In the genomic region with DNA sequence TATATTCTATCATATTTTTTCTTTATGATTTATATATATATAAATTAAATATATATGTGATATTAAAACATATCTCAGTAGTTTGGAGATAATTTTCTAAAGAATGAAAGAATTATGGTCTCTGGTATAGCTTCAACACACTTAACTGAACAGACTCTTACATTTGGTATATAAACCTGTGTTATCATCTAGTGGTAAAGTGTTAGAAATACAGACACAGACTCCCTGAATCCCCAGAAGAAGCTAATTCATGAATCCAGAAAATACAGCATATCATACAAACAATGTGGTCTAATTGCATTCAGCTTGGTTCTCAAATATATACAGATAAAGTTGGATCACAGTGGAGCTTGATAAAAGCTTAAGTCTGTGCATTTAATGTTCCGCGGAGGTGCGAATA, we compare ENCODE assay signal across 33 cellular contexts.
DNase-seq lines count a peak whose midpoint lies in the region; ATAC-seq and TF ChIP-seq lines count a peak whose summit lies in the region.
"Had no signal": no experiment of that assay in that cellular context is flagged by ENCODE, and none has a peak within 500 bp of the region (broad histone marks: within the 10 kb centered on the region; RNA-seq: fewer than 3 reads in every experiment).

No MANE protein-coding gene starts in this region.

- POLR2A ChIA-PET in MCF 10A (lab: Yijun Ruan, JAX) = interaction anchor here (0.7 to 1.1 kb wide), 2 partner anchors 420 to 747 kb away, joined by 3 read pairs; no protein-coding TSS in a partner anchor

- no peaks in the 10 kb centered on the region for H3K27me3 Mint-ChIP-seq in MCF 10A (ENCODE audit: insufficient read depth, unreplicated experiment)
- H3K27me3 Mint-ChIP-seq: activated CD4-positive, alpha-beta T cell treated with anti-CD3 and anti-CD28 coated beads for 36 hours; activated CD8-positive, alpha-beta T cell treated with anti-CD3 and anti-CD28 coated beads for 36 hours; CD4-positive, alpha-beta T cell; natural killer cell treated with Interleukin-12 subunit alpha and Interleukin-12 subunit beta and Interleukin-15 and Interleukin-18, amount 100 ng/mL, for 72 hours; stimulated activated memory B cell treated with anti-CD40 and anti-IgM and Interleukin-4, amounts not matched to agents 10 μg/mL and 1 μg/mL and 100 μg/mL, for 72 hours had no signal

- TF ChIP-seq POLR2A in breast epithelium (IDR thresholded peaks at IDR 0.05) = no peak

- H3K4me3 ChIP-seq in breast epithelium (no peak overlapping the region), astrocyte of the spinal cord (ENCODE audit: low read depth, low read length) (no peak overlapping the region), fibroblast of pulmonary artery (replicated peaks; ENCODE audit: low read depth, low read length) (no peak overlapping the region)
- H3K4me3 ChIP-seq: adrenal gland, esophagus muscularis mucosa, gastroesophageal sphincter, lower lobe of right lung, SJCRH30 had no signal

- H3K36me3 ChIP-seq in breast epithelium = no peaks in the 10 kb centered on the region
- H3K36me3 ChIP-seq: adrenal gland, esophagus muscularis mucosa, gastroesophageal sphincter, lower lobe of right lung, SJCRH30 had no signal

- DNase-seq in MCF 10A (ENCODE audit: unreplicated experiment) (no peak), breast epithelium (ENCODE audit: low spot score in 2 of 2) (no peak), astrocyte of the spinal cord (ENCODE audit: low read depth, low spot score) (peak; percentile 10), fibroblast of pulmonary artery (ENCODE audit: low read depth) (peak; percentile 11), NCI-H2171 (lab: John Stamatoyannopoulos, UW) (no peak), caudate nucleus (lab: John Stamatoyannopoulos, UW) (no peak)
- DNase-seq: activated CD4-positive, alpha-beta T cell treated with anti-CD3 and anti-CD28 coated beads for 36 hours; activated CD8-positive, alpha-beta T cell treated with anti-CD3 and anti-CD28 coated beads for 36 hours; activated naive CD4-positive, alpha-beta T cell treated with anti-CD3 and anti-CD28 coated beads for 36 hours; adrenal gland; CD4-positive, alpha-beta T cell; cortex of kidney; DND-41; H7; kidney glomerular epithelial cell; lower lobe of right lung; NCI-H1436; NCI-H2081 treated with DMSO at 0.1 percent for 48 hours; NCI-H82; occipital lobe; SJCRH30; stimulated activated CD4-positive, alpha-beta T cell treated with anti-CD3 and anti-CD28 coated beads, Interleukin-15, amount 100 ng/mL, for 24 hours; substantia nigra; T-helper 9 cell; trophoblast cell had no signal

- in situ Hi-C loops in astrocyte of the spinal cord (cut with HindIII; ENCODE audit: low sequenced_read_pairs) = no loop called here

- intact Hi-C loops in MCF 10A (cut with micrococcal nuclease) = no loop called here
- intact Hi-C loops in breast epithelium (cut with DNase I; ENCODE audit: low total_unique reads) = no loop called here

- H3K4me1 ChIP-seq in breast epithelium = no peaks in the 10 kb centered on the region
- H3K4me1 ChIP-seq: adrenal gland, esophagus muscularis mucosa, gastroesophageal sphincter, lower lobe of right lung had no signal

- H3K4me1 Mint-ChIP-seq in MCF 10A (ENCODE audit: insufficient read depth, unreplicated experiment) = peaks cover 19% of the 10 kb centered on the region
- H3K4me1 Mint-ChIP-seq: activated CD4-positive, alpha-beta T cell treated with anti-CD3 and anti-CD28 coated beads for 36 hours; stimulated activated memory B cell treated with anti-CD40 and anti-IgM and Interleukin-4, amounts not matched to agents 10 μg/mL and 1 μg/mL and 100 μg/mL, for 72 hours had no signal

- BruUV-seq in MCF 10A (replicated peaks; lab: Mats Ljungman, UMichigan) = no TSS peak

- ATAC-seq in GM18907 (IDR thresholded peaks at IDR 0.05; ENCODE audit: unreplicated experiment) = no peak
- ATAC-seq in HG03135 (IDR thresholded peaks at IDR 0.05; ENCODE audit: unreplicated experiment) = no peak
- ATAC-seq: activated CD4-positive, alpha-beta T cell treated with anti-CD3 and anti-CD28 coated beads for 36 hours; activated CD8-positive, alpha-beta T cell treated with anti-CD3 and anti-CD28 coated beads for 36 hours; gastroesophageal sphincter; lower lobe of right lung; natural killer cell treated with Interleukin-12 subunit alpha and Interleukin-12 subunit beta and Interleukin-15 and Interleukin-18, amount 100 ng/mL, for 72 hours; stimulated activated memory B cell treated with anti-CD40 and anti-IgM and Interleukin-4, amounts not matched to agents 10 μg/mL and 1 μg/mL and 100 μg/mL, for 72 hours had no signal

- H3K9me3 Mint-ChIP-seq in MCF 10A (ENCODE audit: unreplicated experiment) = peaks cover 9% of the 10 kb centered on the region

- no peak overlapping the region for H3K27ac ChIP-seq in breast epithelium
- H3K27ac ChIP-seq in caudate nucleus (ENCODE audit: low read depth, low read length) = no peak overlapping the region
- H3K27ac ChIP-seq: adrenal gland, esophagus muscularis mucosa, gastroesophageal sphincter, HL-60, KMS-11, lower lobe of right lung, SJCRH30 had no signal

- no peaks in the 10 kb centered on the region for H3K27me3 ChIP-seq in breast epithelium
- H3K27me3 ChIP-seq: adrenal gland, esophagus muscularis mucosa, gastroesophageal sphincter, SJCRH30 had no signal

- peak overlapping the region; percentile 39 for H3K27ac Mint-ChIP-seq in MCF 10A (ENCODE audit: low read depth, unreplicated experiment)
- H3K27ac Mint-ChIP-seq: activated CD4-positive, alpha-beta T cell treated with anti-CD3 and anti-CD28 coated beads for 36 hours; activated CD8-positive, alpha-beta T cell treated with anti-CD3 and anti-CD28 coated beads for 36 hours; activated naive CD4-positive, alpha-beta T cell treated with anti-CD3 and anti-CD28 coated beads for 36 hours; CD4-positive, alpha-beta T cell; natural killer cell treated with Interleukin-12 subunit alpha and Interleukin-12 subunit beta and Interleukin-15 and Interleukin-18, amount 100 ng/mL, for 72 hours; stimulated activated memory B cell treated with anti-CD40 and anti-IgM and Interleukin-4, amounts not matched to agents 10 μg/mL and 1 μg/mL and 100 μg/mL, for 72 hours had no signal

- no peak overlapping the region for H3K4me3 Mint-ChIP-seq in MCF 10A (ENCODE audit: unreplicated experiment)
- H3K4me3 Mint-ChIP-seq: activated CD4-positive, alpha-beta T cell treated with anti-CD3 and anti-CD28 coated beads for 36 hours; activated CD8-positive, alpha-beta T cell treated with anti-CD3 and anti-CD28 coated beads for 36 hours; activated naive CD4-positive, alpha-beta T cell treated with anti-CD3 and anti-CD28 coated beads for 36 hours; CD4-positive, alpha-beta T cell; natural killer cell treated with Interleukin-12 subunit alpha and Interleukin-12 subunit beta and Interleukin-15 and Interleukin-18, amount 100 ng/mL, for 72 hours; stimulated activated memory B cell treated with anti-CD40 and anti-IgM and Interleukin-4, amounts not matched to agents 10 μg/mL and 1 μg/mL and 100 μg/mL, for 72 hours had no signal

- no peaks in the 10 kb centered on the region for H3K36me3 Mint-ChIP-seq in MCF 10A (ENCODE audit: insufficient read depth, unreplicated experiment)
- H3K36me3 Mint-ChIP-seq: stimulated activated memory B cell treated with anti-CD40 and anti-IgM and Interleukin-4, amounts not matched to agents 10 μg/mL and 1 μg/mL and 100 μg/mL, for 72 hours had no signal

- no peaks in the 10 kb centered on the region for H3K9me3 ChIP-seq in breast epithelium
- H3K9me3 ChIP-seq: adrenal gland, esophagus muscularis mucosa, SJCRH30 had no signal

- CTCF ChIA-PET in MCF 10A (lab: Yijun Ruan, JAX) = interaction anchor here (1.0 to 1.1 kb wide), 3 partner anchors 16 to 393 kb away, joined by 3 to 5 read pairs (median 4); no protein-coding TSS in a partner anchor

- TF ChIP-seq CTCF in MCF 10A (IDR thresholded peaks at IDR 0.05; ENCODE audit: unreplicated experiment) (no peak), breast epithelium (IDR thresholded peaks at IDR 0.05) (no peak), astrocyte of the spinal cord (IDR thresholded peaks at IDR 0.05; ENCODE audit: low read depth, low read length) (peak; percentile 28), fibroblast of pulmonary artery (IDR thresholded peaks at IDR 0.05; ENCODE audit: low read length, missing control alignments) (peak; percentile 10)

Comparison
In these comparisons a context has a peak if more than half of its experiments do, and no peak if none do; other contexts are left out.
1. DNase-seq: peak in astrocyte of the spinal cord (single experiment) and fibroblast of pulmonary artery (single experiment); none in MCF 10A (single experiment), breast epithelium (0 of 2), NCI-H2171 (single experiment) and caudate nucleus (0 of 61).
2. CTCF ChIP-seq: peak in astrocyte of the spinal cord (single experiment) and fibroblast of pulmonary artery (single experiment); none in MCF 10A (single experiment) and breast epithelium (0 of 3).